In the genomic region with DNA sequence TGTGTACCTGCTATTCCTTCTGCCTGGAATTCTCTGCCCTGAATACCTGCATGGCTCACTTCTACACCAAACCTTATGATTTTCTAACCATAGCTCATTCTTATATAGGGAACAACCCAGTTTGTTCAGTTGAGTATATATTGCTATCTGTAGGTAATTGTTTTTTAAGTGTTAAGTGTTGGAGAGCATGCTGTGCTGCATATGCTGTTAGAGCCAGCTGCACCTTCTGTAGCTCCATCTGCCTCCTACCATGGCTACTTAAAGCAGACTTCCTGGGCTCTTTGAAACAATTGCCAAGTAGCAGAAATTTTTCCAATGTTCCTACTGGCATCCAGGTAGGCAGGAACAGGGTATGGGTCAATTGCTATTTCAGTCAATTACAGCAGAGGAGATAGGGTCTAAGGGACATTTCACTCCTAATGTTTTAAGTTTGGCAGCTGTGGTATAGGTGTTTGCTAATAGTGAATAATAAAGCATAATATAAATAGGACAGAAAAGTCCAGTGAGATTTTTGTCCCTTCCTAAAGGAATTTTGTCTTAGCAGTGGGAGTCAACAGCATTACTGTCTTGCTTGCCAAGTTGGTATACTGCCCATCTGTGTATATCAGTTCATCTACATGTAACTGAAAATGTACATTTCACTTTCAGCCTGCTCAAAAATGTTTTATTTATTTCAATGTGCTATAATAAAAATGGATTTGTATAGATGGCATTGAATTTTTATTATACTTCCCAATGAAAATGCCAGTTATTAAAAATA, we compare ENCODE assay signal across 16 cellular contexts. TPM values are rescaled to one million over a fixed set of nuclear protein-coding genes. Genes with fewer than 3 reads are reported as not detected.
DNase-seq lines count a peak whose midpoint lies in the region; ATAC-seq and TF ChIP-seq lines count a peak whose summit lies in the region.
"Had no signal": no experiment of that assay in that cellular context is flagged by ENCODE, and none has a peak within 500 bp of the region (broad histone marks: within the 10 kb centered on the region; RNA-seq: fewer than 3 reads in every experiment).

No MANE protein-coding gene starts in this region.

- no peaks in the 10 kb centered on the region for H3K27me3 ChIP-seq in GM23338 (ENCODE audit: insufficient read depth)
- no peaks in the 10 kb centered on the region for H3K27me3 ChIP-seq in CD4-positive, alpha-beta memory T cell (ENCODE audit: insufficient read depth, low read length)
- H3K27me3 ChIP-seq: tibial artery had no signal

- intact Hi-C loops in CD4-positive, alpha-beta memory T cell (cut with micrococcal nuclease): no loop called here

- H3K9me2 ChIP-seq in GM23338 (ENCODE audit: insufficient read depth): no peaks in the 10 kb centered on the region

- DNase-seq in Ammon's horn (ENCODE audit: low spot score): peak; percentile 19
- DNase-seq in NCI-H1694 (lab: John Stamatoyannopoulos, UW): peak; percentile 58
- no peak for DNase-seq in GM10266 (ENCODE audit: extremely low spot score)
- no peak for DNase-seq in GM23338 (ENCODE audit: low spot score)
- no peak for DNase-seq in activated T-cell treated with anti-CD3 and anti-CD28 coated beads, Interleukin-2, amount 50 U/mL, for 72 hours
- DNase-seq in CD4-positive, alpha-beta memory T cell: no peak
- DNase-seq: activated CD4-positive, alpha-beta T cell treated with anti-CD3 and anti-CD28 coated beads for 36 hours; activated T-cell treated with anti-CD3 and anti-CD28 coated beads, Interleukin-2, amount 50 U/mL, for 4 hours; naive thymus-derived CD4-positive, alpha-beta T cell; stimulated activated CD4-positive, alpha-beta T cell treated with anti-CD3 and anti-CD28 coated beads, Interleukin-15, amount 100 ng/mL, for 24 hours; tibial artery had no signal

- no peaks in the 10 kb centered on the region for H4K20me1 ChIP-seq in GM23338 (replicated peaks; ENCODE audit: insufficient read depth)

- no peak overlapping the region for H2AFZ ChIP-seq in GM23338

- H3K36me3 Mint-ChIP-seq in GM23338 (ENCODE audit: low read depth): peaks cover 6% of the 10 kb centered on the region
- H3K36me3 Mint-ChIP-seq in activated T-cell treated with anti-CD3 and anti-CD28 coated beads, Interleukin-2, amount 50 U/mL, for 72 hours (ENCODE audit: insufficient read depth in 2 of 2): no peaks in the 10 kb centered on the region
- no peaks in the 10 kb centered on the region for H3K36me3 Mint-ChIP-seq in CD4-positive, alpha-beta memory T cell
- H3K36me3 Mint-ChIP-seq: naive thymus-derived CD4-positive, alpha-beta T cell had no signal

- H3K27ac ChIP-seq in GM23338 (ENCODE audit: low read depth): no peak overlapping the region
- no peak overlapping the region for H3K27ac ChIP-seq in CD4-positive, alpha-beta memory T cell (ENCODE audit: low read depth, low read length)
- H3K27ac ChIP-seq: coronary artery, tibial artery had no signal

- no peaks in the 10 kb centered on the region; the same call in 2 of the 3 replicates for H3K9me3 Mint-ChIP-seq in GM23338
- H3K9me3 Mint-ChIP-seq in activated T-cell treated with anti-CD3 and anti-CD28 coated beads, Interleukin-2, amount 50 U/mL, for 72 hours: no peaks in the 10 kb centered on the region
- H3K9me3 Mint-ChIP-seq in CD4-positive, alpha-beta memory T cell: no peaks in the 10 kb centered on the region
- H3K9me3 Mint-ChIP-seq: activated T-cell treated with anti-CD3 and anti-CD28 coated beads, Interleukin-2, amount 50 U/mL, for 4 hours; naive thymus-derived CD4-positive, alpha-beta T cell; T-helper 1 cell treated with Interleukin-12 subunit alpha and Interleukin-12 subunit beta and Interleukin-4 antibody, amounts not matched to agents 30 μg/mL and 1 μg/mL, for 36 hours had no signal

- H3K27me3 Mint-ChIP-seq in GM23338 (ENCODE audit: insufficient read depth, low read depth, poor library complexity): no peaks in the 10 kb centered on the region
- peaks cover 6% of the 10 kb centered on the region for H3K27me3 Mint-ChIP-seq in activated T-cell treated with anti-CD3 and anti-CD28 coated beads, Interleukin-2, amount 50 U/mL, for 72 hours (ENCODE audit: low read depth)
- peaks cover 5 to 12% of the 10 kb centered on the region in 2 donors for H3K27me3 Mint-ChIP-seq in CD4-positive, alpha-beta memory T cell

- POLR2A ChIA-PET in CD4-positive, alpha-beta memory T cell (lab: Charles Lee; ENCODE audit: partially characterized antibody): no interaction called here

- peaks cover 7% of the 10 kb centered on the region; the same call in 2 of the 3 replicates for H3K4me1 Mint-ChIP-seq in GM23338
- H3K4me1 Mint-ChIP-seq in activated T-cell treated with anti-CD3 and anti-CD28 coated beads, Interleukin-2, amount 50 U/mL, for 72 hours (ENCODE audit: low read depth): no peaks in the 10 kb centered on the region
- H3K4me1 Mint-ChIP-seq in CD4-positive, alpha-beta memory T cell: no peaks in the 10 kb centered on the region
- H3K4me1 Mint-ChIP-seq: activated CD4-positive, alpha-beta T cell treated with anti-CD3 and anti-CD28 coated beads for 36 hours; naive thymus-derived CD4-positive, alpha-beta T cell had no signal

- H3K4me2 ChIP-seq in GM23338: no peak overlapping the region

- H3K4me3 ChIP-seq in GM23338: no peak overlapping the region
- no peak overlapping the region for H3K4me3 ChIP-seq in CD4-positive, alpha-beta memory T cell (ENCODE audit: low read length in 2 of 2)
- H3K4me3 ChIP-seq: coronary artery, tibial artery had no signal

- CTCF ChIA-PET in CD4-positive, alpha-beta memory T cell (lab: Charles Lee; ENCODE audit: partially characterized antibody): no interaction called here

- TF ChIP-seq CTCF in GM10266 (IDR thresholded peaks at IDR 0.05; ENCODE audit: control insufficient read depth, insufficient read depth, low read depth, missing control alignments) (no peak), GM23338 (conservative IDR thresholded peaks at IDR 0.05; ENCODE audit: low read depth in 2 of 2) (no peak)

- ATAC-seq in GM19372 (IDR thresholded peaks at IDR 0.05; ENCODE audit: low read depth, unreplicated experiment) (peak; percentile 16), HG02798 (IDR thresholded peaks at IDR 0.05; ENCODE audit: poor library complexity, unreplicated experiment) (peak; percentile 27), GM23338 (no peak)
- no peak for ATAC-seq in activated T-cell treated with anti-CD3 and anti-CD28 coated beads, Interleukin-2, amount 50 U/mL, for 72 hours (replicated peaks in 1 of 2)
- ATAC-seq: activated CD4-positive, alpha-beta T cell treated with anti-CD3 and anti-CD28 coated beads for 36 hours; activated T-cell treated with anti-CD3 and anti-CD28 coated beads, Interleukin-2, amount 50 U/mL, for 4 hours; naive thymus-derived CD4-positive, alpha-beta T cell; Panc1 had no signal

- H3K36me3 ChIP-seq in GM23338 (ENCODE audit: insufficient read depth): peaks cover 12% of the 10 kb centered on the region; the same call in 1 of the 2 replicates
- H3K36me3 ChIP-seq in CD4-positive, alpha-beta memory T cell (ENCODE audit: insufficient read depth, low read length): no peaks in the 10 kb centered on the region

- H3F3A ChIP-seq in GM23338 (replicated peaks; ENCODE audit: low read depth): no peaks in the 10 kb centered on the region

- no peaks in the 10 kb centered on the region for H3K4me1 ChIP-seq in GM23338 (ENCODE audit: insufficient read depth)
- no peaks in the 10 kb centered on the region for H3K4me1 ChIP-seq in CD4-positive, alpha-beta memory T cell (ENCODE audit: insufficient read depth, low read length)
- H3K4me1 ChIP-seq: tibial artery had no signal

- H3K4me3 Mint-ChIP-seq in GM23338: no peak overlapping the region
- no peak overlapping the region for H3K4me3 Mint-ChIP-seq in activated T-cell treated with anti-CD3 and anti-CD28 coated beads, Interleukin-2, amount 50 U/mL, for 72 hours
- no peak overlapping the region for H3K4me3 Mint-ChIP-seq in CD4-positive, alpha-beta memory T cell
- H3K4me3 Mint-ChIP-seq: activated CD4-positive, alpha-beta T cell treated with anti-CD3 and anti-CD28 coated beads for 36 hours; activated T-cell treated with anti-CD3 and anti-CD28 coated beads, Interleukin-2, amount 50 U/mL, for 4 hours; naive thymus-derived CD4-positive, alpha-beta T cell; T-helper 1 cell treated with Interleukin-12 subunit alpha and Interleukin-12 subunit beta and Interleukin-4 antibody, amounts not matched to agents 30 μg/mL and 1 μg/mL, for 36 hours had no signal

- no peak overlapping the region for H3K27ac Mint-ChIP-seq in GM23338
- H3K27ac Mint-ChIP-seq in activated T-cell treated with anti-CD3 and anti-CD28 coated beads, Interleukin-2, amount 50 U/mL, for 72 hours: no peak overlapping the region
- H3K27ac Mint-ChIP-seq in CD4-positive, alpha-beta memory T cell: no peak overlapping the region
- H3K27ac Mint-ChIP-seq: activated CD4-positive, alpha-beta T cell treated with anti-CD3 and anti-CD28 coated beads for 36 hours; naive thymus-derived CD4-positive, alpha-beta T cell; T-helper 1 cell treated with Interleukin-12 subunit alpha and Interleukin-12 subunit beta and Interleukin-4 antibody, amounts not matched to agents 30 μg/mL and 1 μg/mL, for 36 hours had no signal

- H3K79me2 ChIP-seq in GM23338 (replicated peaks; ENCODE audit: insufficient read depth): no peaks in the 10 kb centered on the region

- H3K9me3 ChIP-seq in CD4-positive, alpha-beta memory T cell (ENCODE audit: control insufficient read depth in 1 of 2, low read length in 2 of 2): no peaks in the 10 kb centered on the region
- H3K9me3 ChIP-seq: tibial artery had no signal

TF ChIP-seq in GM23338, 12 proteins besides CTCF, POLR2A, EP300 and RAD21 (continues in another document):
- TF ChIP-seq ZNF331 (CRISPR knock-in tag; IDR thresholded peaks at IDR 0.05; ENCODE audit: low read depth) (no peak), CREB1 (CRISPR knock-in tag; IDR thresholded peaks at IDR 0.05; ENCODE audit: low read depth) (no peak), STAT1 (IDR thresholded peaks at IDR 0.05; ENCODE audit: unreplicated experiment) (no peak), EZH2phosphoT487 (IDR thresholded peaks at IDR 0.05; ENCODE audit: unreplicated experiment) (no peak), NANOG (IDR thresholded peaks at IDR 0.05; ENCODE audit: borderline replicate concordance) (no peak), JUNB (IDR thresholded peaks at IDR 0.05; ENCODE audit: unreplicated experiment) (no peak)
- TF ChIP-seq, protein P1, sequence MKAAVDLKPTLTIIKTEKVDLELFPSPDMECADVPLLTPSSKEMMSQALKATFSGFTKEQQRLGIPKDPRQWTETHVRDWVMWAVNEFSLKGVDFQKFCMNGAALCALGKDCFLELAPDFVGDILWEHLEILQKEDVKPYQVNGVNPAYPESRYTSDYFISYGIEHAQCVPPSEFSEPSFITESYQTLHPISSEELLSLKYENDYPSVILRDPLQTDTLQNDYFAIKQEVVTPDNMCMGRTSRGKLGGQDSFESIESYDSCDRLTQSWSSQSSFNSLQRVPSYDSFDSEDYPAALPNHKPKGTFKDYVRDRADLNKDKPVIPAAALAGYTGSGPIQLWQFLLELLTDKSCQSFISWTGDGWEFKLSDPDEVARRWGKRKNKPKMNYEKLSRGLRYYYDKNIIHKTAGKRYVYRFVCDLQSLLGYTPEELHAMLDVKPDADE (IDR thresholded peaks at IDR 0.05): no peak

RNA-seq across cellular contexts. Expression of a gene that starts 34.0 kb away (rescaled TPM):
- total RNA-seq in GM23338 (2014; rRNA removed; shearing (Covaris generic)): 6.0 and 6.1 TPM in 2 replicates
- polyA plus RNA-seq in GM23338 (2016; fragmentation: Nextera tagmentation; extraction: Ambion mirVana): 2.5 and 2.9 TPM in 2 replicates
- under 1 TPM; 0.79 to 1.00 TPM for total RNA-seq in activated T-cell treated with anti-CD3 and anti-CD28 coated beads, Interleukin-2, amount 50 U/mL, for 72 hours
- total RNA-seq in CD4-positive, alpha-beta memory T cell: 1 to 10 TPM; 1.5 to 2.0 TPM
- polyA plus RNA-seq in CD4-positive, alpha-beta memory T cell: 1 to 10 TPM; 2.9 to 3.6 TPM

Comparison
In these comparisons a context has a peak if more than half of its experiments do, and no peak if none do; other contexts are left out.
1. DNase-seq: peak in Ammon's horn (single experiment) and NCI-H1694 (single experiment); none in GM10266 (single experiment), GM23338 (single experiment), activated T-cell treated with anti-CD3 and anti-CD28 coated beads, Interleukin-2, amount 50 U/mL, for 72 hours (0 of 2) and CD4-positive, alpha-beta memory T cell (0 of 5).
2. ATAC-seq: peak in GM19372 (single experiment) and HG02798 (single experiment); none in GM23338 (single experiment) and activated T-cell treated with anti-CD3 and anti-CD28 coated beads, Interleukin-2, amount 50 U/mL, for 72 hours (0 of 2).